Comparison of ENCODE assay signal across 8 cellular contexts in genomic region chr22:31399211-31400022, GRCh38. TPM values are rescaled to one million over a fixed set of nuclear protein-coding genes. Genes with fewer than 3 reads are reported as not detected.
DNase-seq lines count a peak whose midpoint lies in the region; ATAC-seq lines count a peak whose summit lies in the region.

TSS of gene DRG1 (plus strand) at chr22:31399604. CDS start at chr22:31399684, 80 bp downstream.

- POLR2A ChIA-PET in activated CD8-positive, alpha-beta memory T cell treated with anti-CD3 and anti-CD28 coated beads for 36 hours (lab: Charles Lee): interaction anchor here (0.5 to 1.1 kb wide), 3 partner anchors 44 to 104 kb away, joined by 4 to 11 read pairs (median 7); partner anchors contain the start of gene PATZ1

- no peaks in the 10 kb centered on the region for H3K9me3 Mint-ChIP-seq in effector memory CD8-positive, alpha-beta T cell
- peaks cover under 1% of the 10 kb centered on the region for H3K9me3 Mint-ChIP-seq in memory B cell

- no peaks in the 10 kb centered on the region for H3K27me3 Mint-ChIP-seq in effector memory CD8-positive, alpha-beta T cell
- peaks cover under 1% of the 10 kb centered on the region for H3K27me3 Mint-ChIP-seq in memory B cell

- DNase-seq in CMK (ENCODE audit: low read depth): peak; percentile 94
- DNase-seq in HS-5 (ENCODE audit: low read depth): peak; percentile 80
- DNase-seq in NK-92 treated with Interleukin-12 subunit alpha and Interleukin-12 subunit beta, amount 100 ng/mL, for 24 hours (lab: John Stamatoyannopoulos, UW): peak; percentile 91
- peak; percentile 95 to 97 (median 96) for DNase-seq in effector memory CD8-positive, alpha-beta T cell
- DNase-seq in memory B cell (ENCODE audit: low spot score in 2 of 2): peak; percentile 91 to 94
- DNase-seq in stimulated activated CD8-positive, alpha-beta memory T cell treated with anti-CD3 and anti-CD28 coated beads, Interleukin-12 subunit alpha, Interleukin-12 subunit beta, amount 100 ng/mL, for 24 hours (ENCODE audit: extremely low read depth): peak; percentile 94

- ATAC-seq in GM19468 (IDR thresholded peaks at IDR 0.05; ENCODE audit: extremely low read depth, unreplicated experiment) (peak; percentile 73), memory B cell (ENCODE audit: low read depth) (peak; percentile 98)
- peak; percentile 95 for ATAC-seq in effector memory CD8-positive, alpha-beta T cell (replicated peaks)

- H3K4me1 Mint-ChIP-seq in effector memory CD8-positive, alpha-beta T cell (ENCODE audit: low read depth in 2 of 2): peaks cover 8 to 18% of the 10 kb centered on the region in 2 donors
- peaks cover 7% of the 10 kb centered on the region for H3K4me1 Mint-ChIP-seq in memory B cell

- H3K27ac Mint-ChIP-seq in effector memory CD8-positive, alpha-beta T cell: peak within 1 kb of the TSS; percentile 94 to 97
- peak within 1 kb of the TSS; percentile 97 for H3K27ac Mint-ChIP-seq in memory B cell

- peak within 1 kb of the TSS; percentile 84 to 97 for H3K4me3 Mint-ChIP-seq in effector memory CD8-positive, alpha-beta T cell
- peak within 1 kb of the TSS; percentile 97 for H3K4me3 Mint-ChIP-seq in memory B cell

- CTCF ChIA-PET in activated CD8-positive, alpha-beta memory T cell treated with anti-CD3 and anti-CD28 coated beads for 36 hours (lab: Charles Lee): interaction anchor here (1.0 kb wide), 1 partner anchor 53 kb away, joined by 3 read pairs; no protein-coding TSS in a partner anchor

- H3K36me3 Mint-ChIP-seq in effector memory CD8-positive, alpha-beta T cell (ENCODE audit: insufficient read depth): peaks cover 51% of the 10 kb centered on the region
- peaks cover 8% of the 10 kb centered on the region for H3K36me3 Mint-ChIP-seq in memory B cell

RNA-seq across cellular contexts. Expression of gene DRG1, which starts in this region (rescaled TPM):
- 100 to 1,000 TPM; 109 to 123 TPM for total RNA-seq in activated CD8-positive, alpha-beta memory T cell treated with anti-CD3 and anti-CD28 coated beads for 36 hours

Comparison
In these comparisons a context has a peak if more than half of its experiments do, and no peak if none do; other contexts are left out.
1. Peak in every context shown above with its lines: DNase-seq and ATAC-seq.